In the genomic region with DNA sequence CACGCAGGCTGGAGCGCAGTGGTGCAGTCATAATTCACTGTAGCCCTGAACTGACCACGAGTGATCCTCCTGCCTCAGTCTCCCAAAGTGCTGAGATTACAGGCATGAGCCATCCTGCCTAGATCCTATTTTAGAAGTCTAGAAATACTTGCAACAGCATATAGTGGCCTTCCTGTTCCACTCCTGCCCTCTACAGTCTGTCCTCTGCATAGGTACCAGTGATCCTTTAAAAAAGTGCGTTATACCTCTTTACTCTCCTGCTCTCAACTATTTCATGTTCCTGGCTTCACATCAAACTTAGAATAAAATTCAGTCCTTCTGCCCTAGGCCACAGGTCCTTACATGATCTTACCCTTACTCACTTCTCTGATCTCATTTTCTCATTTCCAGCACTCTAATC, we compare ENCODE assay signal across 1 cellular context.
TF ChIP-seq lines count a peak whose summit lies in the region.

No MANE protein-coding gene starts in this region.

TF ChIP-seq in GM23338, 12 proteins besides CTCF, POLR2A, EP300 and RAD21:
- TF ChIP-seq EZH2phosphoT487 (IDR thresholded peaks at IDR 0.05; ENCODE audit: unreplicated experiment) = no peak
- TF ChIP-seq, protein P1, sequence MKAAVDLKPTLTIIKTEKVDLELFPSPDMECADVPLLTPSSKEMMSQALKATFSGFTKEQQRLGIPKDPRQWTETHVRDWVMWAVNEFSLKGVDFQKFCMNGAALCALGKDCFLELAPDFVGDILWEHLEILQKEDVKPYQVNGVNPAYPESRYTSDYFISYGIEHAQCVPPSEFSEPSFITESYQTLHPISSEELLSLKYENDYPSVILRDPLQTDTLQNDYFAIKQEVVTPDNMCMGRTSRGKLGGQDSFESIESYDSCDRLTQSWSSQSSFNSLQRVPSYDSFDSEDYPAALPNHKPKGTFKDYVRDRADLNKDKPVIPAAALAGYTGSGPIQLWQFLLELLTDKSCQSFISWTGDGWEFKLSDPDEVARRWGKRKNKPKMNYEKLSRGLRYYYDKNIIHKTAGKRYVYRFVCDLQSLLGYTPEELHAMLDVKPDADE (IDR thresholded peaks at IDR 0.05) = no peak
- no peak for TF ChIP-seq CREB1 (CRISPR knock-in tag; IDR thresholded peaks at IDR 0.05; ENCODE audit: low read depth)
- no peak for TF ChIP-seq POLR2AphosphoS5 (IDR thresholded peaks at IDR 0.05; ENCODE audit: low read depth)
- no peak for TF ChIP-seq ZNF331 (CRISPR knock-in tag; IDR thresholded peaks at IDR 0.05; ENCODE audit: low read depth)
- TF ChIP-seq, protein P2, sequence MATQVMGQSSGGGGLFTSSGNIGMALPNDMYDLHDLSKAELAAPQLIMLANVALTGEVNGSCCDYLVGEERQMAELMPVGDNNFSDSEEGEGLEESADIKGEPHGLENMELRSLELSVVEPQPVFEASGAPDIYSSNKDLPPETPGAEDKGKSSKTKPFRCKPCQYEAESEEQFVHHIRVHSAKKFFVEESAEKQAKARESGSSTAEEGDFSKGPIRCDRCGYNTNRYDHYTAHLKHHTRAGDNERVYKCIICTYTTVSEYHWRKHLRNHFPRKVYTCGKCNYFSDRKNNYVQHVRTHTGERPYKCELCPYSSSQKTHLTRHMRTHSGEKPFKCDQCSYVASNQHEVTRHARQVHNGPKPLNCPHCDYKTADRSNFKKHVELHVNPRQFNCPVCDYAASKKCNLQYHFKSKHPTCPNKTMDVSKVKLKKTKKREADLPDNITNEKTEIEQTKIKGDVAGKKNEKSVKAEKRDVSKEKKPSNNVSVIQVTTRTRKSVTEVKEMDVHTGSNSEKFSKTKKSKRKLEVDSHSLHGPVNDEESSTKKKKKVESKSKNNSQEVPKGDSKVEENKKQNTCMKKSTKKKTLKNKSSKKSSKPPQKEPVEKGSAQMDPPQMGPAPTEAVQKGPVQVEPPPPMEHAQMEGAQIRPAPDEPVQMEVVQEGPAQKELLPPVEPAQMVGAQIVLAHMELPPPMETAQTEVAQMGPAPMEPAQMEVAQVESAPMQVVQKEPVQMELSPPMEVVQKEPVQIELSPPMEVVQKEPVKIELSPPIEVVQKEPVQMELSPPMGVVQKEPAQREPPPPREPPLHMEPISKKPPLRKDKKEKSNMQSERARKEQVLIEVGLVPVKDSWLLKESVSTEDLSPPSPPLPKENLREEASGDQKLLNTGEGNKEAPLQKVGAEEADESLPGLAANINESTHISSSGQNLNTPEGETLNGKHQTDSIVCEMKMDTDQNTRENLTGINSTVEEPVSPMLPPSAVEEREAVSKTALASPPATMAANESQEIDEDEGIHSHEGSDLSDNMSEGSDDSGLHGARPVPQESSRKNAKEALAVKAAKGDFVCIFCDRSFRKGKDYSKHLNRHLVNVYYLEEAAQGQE (IDR thresholded peaks at IDR 0.05; ENCODE audit: unreplicated experiment) = no peak
- no peak for TF ChIP-seq EZH2 (IDR thresholded peaks at IDR 0.05; ENCODE audit: low read depth, unreplicated experiment)
